10 cellular contexts compared by ENCODE assay signal in genomic region chr2:11904029-11904428, GRCh38.
DNase-seq lines count a peak whose midpoint lies in the region; ATAC-seq and TF ChIP-seq lines count a peak whose summit lies in the region.
"Had no signal": no experiment of that assay in that cellular context is flagged by ENCODE, and none has a peak within 500 bp of the region (broad histone marks: within the 10 kb centered on the region; RNA-seq: fewer than 3 reads in every experiment).

No MANE protein-coding gene starts in this region.

- ATAC-seq in GM18517 (IDR thresholded peaks at IDR 0.05; ENCODE audit: unreplicated experiment) (peak; percentile 43), HG02759 (IDR thresholded peaks at IDR 0.05; ENCODE audit: unreplicated experiment) (peak; percentile 85), lower lobe of right lung (peak; percentile 49 to 72)

- no peak overlapping the region for H2AFZ ChIP-seq in OCI-LY1 (ENCODE audit: low read length)

- intact Hi-C loops in lower lobe of right lung (cut with DNase I) = no loop called here

- no peaks in the 10 kb centered on the region for H4K20me1 ChIP-seq in OCI-LY1 (ENCODE audit: insufficient read depth, low read length)

- H3K27ac ChIP-seq in OCI-LY1 (ENCODE audit: low read depth, low read length, poor library complexity, severe bottlenecking) (peak overlapping the region; percentile 93), lower lobe of right lung (no peak overlapping the region), caudate nucleus (ENCODE audit: low read depth, low read length) (no peak overlapping the region)
- H3K27ac ChIP-seq: KMS-11 had no signal

- H3F3A ChIP-seq in OCI-LY1 (ENCODE audit: insufficient read depth, low read length) = no peaks in the 10 kb centered on the region; the same call in 1 of the 2 replicates

- H3K9me3 ChIP-seq in OCI-LY1 (ENCODE audit: low read length) (no peaks in the 10 kb centered on the region), lower lobe of right lung (no peaks in the 10 kb centered on the region)
- H3K9me3 ChIP-seq: Caco-2 had no signal

- TF ChIP-seq CTCF in OCI-LY1 (IDR thresholded peaks at IDR 0.05; ENCODE audit: low read length) (peak; percentile 63), lower lobe of right lung (IDR thresholded peaks at IDR 0.05) (no peak)

- peak overlapping the region; percentile 34; the same call in 1 of the 2 replicates for H3K4me2 ChIP-seq in OCI-LY1 (ENCODE audit: low read length)
- H3K4me2 ChIP-seq: KMS-11 had no signal

- H3K4me3 ChIP-seq in OCI-LY1 (ENCODE audit: low read depth, low read length, poor library complexity, severe bottlenecking) (no peak overlapping the region), lower lobe of right lung (no peak overlapping the region)

- DNase-seq in lower lobe of right lung (peak; percentile 60), cortex of kidney (lab: John Stamatoyannopoulos, UW) (no peak), A172 (ENCODE audit: low spot score) (no peak), caudate nucleus (lab: John Stamatoyannopoulos, UW) (no peak)
- no peak for DNase-seq in activated CD8-positive, alpha-beta memory T cell treated with anti-CD3 and anti-CD28 coated beads for 24 hours
- DNase-seq: Caco-2 had no signal

- H3K36me3 ChIP-seq in OCI-LY1 (ENCODE audit: insufficient read depth, low read length) = peaks cover 41% of the 10 kb centered on the region
- no peaks in the 10 kb centered on the region for H3K36me3 ChIP-seq in lower lobe of right lung

- no peaks in the 10 kb centered on the region for H3K9me2 ChIP-seq in OCI-LY1 (ENCODE audit: low read depth, low read length)

- no peaks in the 10 kb centered on the region for H3K79me2 ChIP-seq in OCI-LY1 (ENCODE audit: insufficient read depth, low read length)

- H3K27me3 ChIP-seq in OCI-LY1 (ENCODE audit: insufficient read depth, low read length) (no peaks in the 10 kb centered on the region), lower lobe of right lung (ENCODE audit: low read depth) (no peaks in the 10 kb centered on the region)

- H3K9ac ChIP-seq in OCI-LY1 (ENCODE audit: low read length) = peak overlapping the region; percentile 31; the same call in 1 of the 2 replicates
- H3K9ac ChIP-seq: KMS-11 had no signal

- peaks cover 50% of the 10 kb centered on the region for H3K4me1 ChIP-seq in OCI-LY1 (ENCODE audit: insufficient read depth, low read length, severe bottlenecking)
- H3K4me1 ChIP-seq in lower lobe of right lung = peaks cover 4% of the 10 kb centered on the region
- H3K4me1 ChIP-seq: Caco-2 had no signal
